ENCODE assay signal across 1 cellular context in genomic region chr1:209454340-209455014, GRCh38.
TF ChIP-seq lines count a peak whose summit lies in the region.

No MANE protein-coding gene starts in this region.

TF ChIP-seq in WTC11, 78 proteins besides CTCF, POLR2A, EP300 and RAD21 (continued from another document):
- TF ChIP-seq, protein P1, sequence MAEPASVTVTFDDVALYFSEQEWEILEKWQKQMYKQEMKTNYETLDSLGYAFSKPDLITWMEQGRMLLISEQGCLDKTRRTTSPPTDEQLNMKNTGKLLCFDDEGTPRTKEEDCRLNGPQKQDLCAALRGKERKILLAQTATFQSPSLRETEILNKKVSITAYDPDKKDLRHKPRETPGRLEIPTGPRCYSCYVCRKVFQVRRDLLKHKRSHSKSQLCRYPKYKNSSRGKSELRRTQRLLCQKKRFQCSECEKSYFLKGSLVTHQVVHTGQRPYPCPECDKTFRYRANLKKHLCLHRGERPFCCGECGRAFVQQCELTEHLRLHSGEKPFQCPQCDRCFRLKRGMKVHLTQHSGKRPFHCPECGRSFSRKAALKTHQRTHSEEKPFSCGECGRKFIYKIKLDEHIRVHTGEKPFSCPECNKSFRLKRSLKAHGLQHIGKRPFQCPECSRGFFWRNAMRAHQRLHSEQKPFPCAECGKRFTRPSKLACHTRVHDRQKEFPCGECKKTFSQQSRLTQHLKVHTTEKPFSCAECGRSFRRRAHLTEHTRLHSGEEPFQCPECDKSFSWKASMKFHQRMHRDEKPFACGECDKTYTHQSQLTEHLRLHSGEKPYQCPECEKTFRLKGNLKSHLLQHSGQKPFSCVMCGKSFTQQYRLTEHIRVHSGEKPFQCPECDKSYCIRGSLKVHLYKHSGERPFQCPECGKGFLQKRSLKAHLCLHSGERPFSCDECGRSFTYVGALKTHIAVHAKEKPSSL (CRISPR knock-in tag; conservative IDR thresholded peaks at IDR 0.05), result no peak
- TF ChIP-seq SMAD3 (CRISPR knock-in tag; IDR thresholded peaks at IDR 0.05; ENCODE audit: borderline replicate concordance) (no peak), ZNF121 (CRISPR knock-in tag; IDR thresholded peaks at IDR 0.05) (no peak), ZNF416 (CRISPR knock-in tag; IDR thresholded peaks at IDR 0.05) (no peak), HMGA2 (CRISPR knock-in tag; IDR thresholded peaks at IDR 0.05) (no peak), E2F4 (CRISPR knock-in tag; IDR thresholded peaks at IDR 0.05; ENCODE audit: borderline replicate concordance, low read depth) (no peak), RORB (CRISPR knock-in tag; IDR thresholded peaks at IDR 0.05) (no peak), NFYB (CRISPR knock-in tag; conservative IDR thresholded peaks at IDR 0.05; ENCODE audit: low read depth) (no peak), NFE2L1 (CRISPR knock-in tag; IDR thresholded peaks at IDR 0.05) (no peak), ZBTB43 (CRISPR knock-in tag; IDR thresholded peaks at IDR 0.05) (no peak)
- TF ChIP-seq, protein P2, sequence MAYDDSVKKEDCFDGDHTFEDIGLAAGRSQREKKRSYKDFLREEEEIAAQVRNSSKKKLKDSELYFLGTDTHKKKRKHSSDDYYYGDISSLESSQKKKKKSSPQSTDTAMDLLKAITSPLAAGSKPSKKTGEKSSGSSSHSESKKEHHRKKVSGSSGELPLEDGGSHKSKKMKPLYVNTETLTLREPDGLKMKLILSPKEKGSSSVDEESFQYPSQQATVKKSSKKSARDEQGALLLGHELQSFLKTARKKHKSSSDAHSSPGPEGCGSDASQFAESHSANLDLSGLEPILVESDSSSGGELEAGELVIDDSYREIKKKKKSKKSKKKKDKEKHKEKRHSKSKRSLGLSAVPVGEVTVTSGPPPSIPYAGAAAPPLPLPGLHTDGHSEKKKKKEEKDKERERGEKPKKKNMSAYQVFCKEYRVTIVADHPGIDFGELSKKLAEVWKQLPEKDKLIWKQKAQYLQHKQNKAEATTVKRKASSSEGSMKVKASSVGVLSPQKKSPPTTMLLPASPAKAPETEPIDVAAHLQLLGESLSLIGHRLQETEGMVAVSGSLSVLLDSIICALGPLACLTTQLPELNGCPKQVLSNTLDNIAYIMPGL (CRISPR knock-in tag; IDR thresholded peaks at IDR 0.05), result no peak
